Comparison of ENCODE assay signal across 8 cellular contexts in the genomic region with DNA sequence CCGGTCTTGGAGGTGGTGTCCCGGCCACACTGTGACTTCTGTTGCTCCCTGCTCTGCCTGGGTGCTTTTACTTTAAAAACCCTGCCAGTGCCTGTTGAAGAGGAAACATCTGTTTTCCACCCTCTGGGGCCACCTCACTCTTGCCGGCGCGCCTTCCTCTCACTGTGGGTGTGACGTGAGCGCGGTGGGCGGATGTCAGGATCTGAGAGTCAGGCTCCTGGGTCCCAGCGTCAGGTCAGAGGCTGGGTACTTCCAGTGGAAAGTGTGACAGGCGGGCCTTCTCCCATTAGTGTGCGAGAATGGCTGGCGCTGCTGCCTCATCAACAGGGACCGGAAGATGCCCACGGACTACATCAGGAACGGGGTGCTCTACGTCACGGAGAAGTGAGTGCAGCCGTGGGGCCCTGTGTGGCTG. TPM values are rescaled to one million over a fixed set of nuclear protein-coding genes. Genes with fewer than 3 reads are reported as not detected.
DNase-seq lines count a peak whose midpoint lies in the region; ATAC-seq and TF ChIP-seq lines count a peak whose summit lies in the region.

No MANE protein-coding gene starts in this region.

- H3K27me3 Mint-ChIP-seq in activated naive CD8-positive, alpha-beta T cell treated with anti-CD3 and anti-CD28 coated beads, Interleukin-2, amount 10 ng/mL, durations not matched to agents 7 days and 5 days, result no peaks in the 10 kb centered on the region

- peak overlapping the region; percentile 88 for H3K4me3 Mint-ChIP-seq in activated naive CD8-positive, alpha-beta T cell treated with anti-CD3 and anti-CD28 coated beads, Interleukin-2, amount 10 ng/mL, durations not matched to agents 7 days and 5 days

- no peaks in the 10 kb centered on the region for H3K9me3 ChIP-seq in uterus

- peaks cover 3% of the 10 kb centered on the region for H3K36me3 Mint-ChIP-seq in activated naive CD8-positive, alpha-beta T cell treated with anti-CD3 and anti-CD28 coated beads, Interleukin-2, amount 10 ng/mL, durations not matched to agents 7 days and 5 days

- H3K27ac ChIP-seq in uterus, result no peak overlapping the region

- no peaks in the 10 kb centered on the region for H3K27me3 ChIP-seq in uterus

- peak; percentile 85 for ATAC-seq in activated naive CD8-positive, alpha-beta T cell treated with anti-CD3 and anti-CD28 coated beads, Interleukin-2, amount 10 ng/mL, durations not matched to agents 7 days and 5 days (ENCODE audit: low read depth)
- ATAC-seq in sciatic nerve (peak; percentile 45), HG03097 (IDR thresholded peaks at IDR 0.05; ENCODE audit: low FRiP score, unreplicated experiment) (no peak), GM21526 (IDR thresholded peaks at IDR 0.05; ENCODE audit: low FRiP score, unreplicated experiment) (no peak)

- no peak overlapping the region for H3K4me3 ChIP-seq in uterus

- H3K4me1 Mint-ChIP-seq in activated naive CD8-positive, alpha-beta T cell treated with anti-CD3 and anti-CD28 coated beads, Interleukin-2, amount 10 ng/mL, durations not matched to agents 7 days and 5 days, result peaks cover 12% of the 10 kb centered on the region

- no peaks in the 10 kb centered on the region for H3K9me3 Mint-ChIP-seq in activated naive CD8-positive, alpha-beta T cell treated with anti-CD3 and anti-CD28 coated beads, Interleukin-2, amount 10 ng/mL, durations not matched to agents 7 days and 5 days

- intact Hi-C loops in sciatic nerve (cut with DNase I) (no loop called here), uterus (cut with DNase I; ENCODE audit: low total_unique reads) (no loop called here)

- H3K4me1 ChIP-seq in uterus, result no peaks in the 10 kb centered on the region

- POLR2A ChIA-PET in activated naive CD8-positive, alpha-beta T cell treated with anti-CD3 and anti-CD28 coated beads, Interleukin-2, amount 10 ng/mL, durations not matched to agents 7 days and 5 days (lab: Charles Lee), result no interaction called here

- peak; percentile 91 for DNase-seq in T-helper 22 cell (ENCODE audit: low read depth)
- DNase-seq in activated naive CD8-positive, alpha-beta T cell treated with anti-CD3 and anti-CD28 coated beads, Interleukin-2, amount 10 ng/mL, durations not matched to agents 7 days and 5 days, result peak; percentile 84
- peak; percentile 78 for DNase-seq in sciatic nerve (ENCODE audit: low spot score)
- peak; percentile 42 to 66 for DNase-seq in uterus
- DNase-seq in SW480 (ENCODE audit: low spot score), result no peak
- DNase-seq in HuH-7 (ENCODE audit: low spot score), result no peak

- no peak for TF ChIP-seq POLR2A in uterus (IDR thresholded peaks at IDR 0.05)

- H3K36me3 ChIP-seq in uterus, result no peaks in the 10 kb centered on the region

- no peak for TF ChIP-seq CTCF in uterus (IDR thresholded peaks at IDR 0.05)

- H3K27ac Mint-ChIP-seq in activated naive CD8-positive, alpha-beta T cell treated with anti-CD3 and anti-CD28 coated beads, Interleukin-2, amount 10 ng/mL, durations not matched to agents 7 days and 5 days, result peak overlapping the region; percentile 97

RNA-seq across cellular contexts. Expression of a gene that starts 54.2 kb away (rescaled TPM):
- 10 to 100 TPM; 20.2 to 23.2 TPM for total RNA-seq in activated naive CD8-positive, alpha-beta T cell treated with anti-CD3 and anti-CD28 coated beads, Interleukin-2, amount 10 ng/mL, durations not matched to agents 7 days and 5 days
- total RNA-seq in sciatic nerve (51.5 TPM), uterus (10 to 100 TPM in 3 of 4 donors, 1 to 10 TPM in 1; 5.6 to 37.0 (median 15.2) TPM)

Comparison
In these comparisons a context has a peak if more than half of its experiments do, and no peak if none do; other contexts are left out.
1. DNase-seq: peak in T-helper 22 cell (single experiment), activated naive CD8-positive, alpha-beta T cell treated with anti-CD3 and anti-CD28 coated beads, Interleukin-2, amount 10 ng/mL, durations not matched to agents 7 days and 5 days (single experiment), sciatic nerve (single experiment) and uterus (2 of 2); none in SW480 (single experiment) and HuH-7 (single experiment).
2. ATAC-seq: peak in activated naive CD8-positive, alpha-beta T cell treated with anti-CD3 and anti-CD28 coated beads, Interleukin-2, amount 10 ng/mL, durations not matched to agents 7 days and 5 days (single experiment) and sciatic nerve (single experiment); none in HG03097 (single experiment) and GM21526 (single experiment).